ENCODE assay signal across 8 cellular contexts in the genomic region with DNA sequence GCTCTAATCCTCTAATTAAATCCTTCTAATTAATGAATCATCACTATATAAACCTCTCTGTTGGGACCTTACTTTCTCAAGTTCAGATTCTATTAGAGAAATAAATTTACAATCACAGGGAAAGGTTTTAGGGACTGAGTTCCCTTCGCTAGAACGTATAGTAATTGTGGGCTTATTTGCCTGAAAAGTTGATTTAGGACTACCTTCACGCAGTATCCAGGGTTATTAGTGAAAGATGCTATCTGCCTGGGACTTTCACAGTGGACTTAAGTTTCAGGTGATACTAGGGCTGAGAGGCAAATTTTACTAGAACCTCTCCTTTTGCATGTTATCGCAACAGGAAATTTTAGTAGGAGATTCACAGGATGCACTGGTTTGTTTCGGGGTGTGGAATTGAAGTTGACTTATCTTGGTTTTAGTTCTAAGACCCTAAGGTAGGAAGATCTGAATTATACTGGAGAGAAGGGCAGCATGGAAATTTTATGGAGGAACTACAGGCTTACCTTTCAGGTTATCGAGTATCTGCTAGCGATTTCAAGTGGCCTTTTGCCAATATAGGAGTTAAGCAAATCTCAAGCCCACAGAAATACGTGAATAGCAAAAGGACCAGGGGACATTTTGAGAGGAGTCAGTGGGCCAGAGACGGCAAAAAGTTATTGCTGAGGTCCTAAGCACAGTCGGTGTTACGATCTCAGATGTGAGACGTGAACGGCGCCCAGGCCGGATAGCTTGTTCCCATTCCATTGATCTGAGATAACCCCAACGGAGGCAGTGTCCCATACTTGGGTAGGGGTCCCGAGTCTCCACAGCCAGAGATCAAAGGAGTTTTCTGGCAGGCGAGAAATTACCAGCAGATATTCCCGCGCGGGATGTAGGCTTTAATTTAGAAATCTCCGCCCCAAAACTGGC. TPM values are rescaled to one million over a fixed set of nuclear protein-coding genes. Genes with fewer than 3 reads are reported as not detected.
DNase-seq lines count a peak whose midpoint lies in the region; ATAC-seq and TF ChIP-seq lines count a peak whose summit lies in the region.

No MANE protein-coding gene starts in this region.

- no peak overlapping the region for H3K18ac ChIP-seq in trophoblast cell (ENCODE audit: low read length)

- H3K27ac ChIP-seq in foreskin keratinocyte (peak overlapping the region; percentile 95), trophoblast cell (ENCODE audit: low read depth, low read length) (peak overlapping the region; percentile 28)

- no peaks in the 10 kb centered on the region for H3K9me3 ChIP-seq in trophoblast cell (ENCODE audit: insufficient read depth, low read depth, low read length)

- TF ChIP-seq CTCF in foreskin keratinocyte (conservative IDR thresholded peaks at IDR 0.05), result no peak

- peak overlapping the region; percentile 14 for H2BK5ac ChIP-seq in trophoblast cell (ENCODE audit: low read depth, low read length, poor library complexity)

- H2BK12ac ChIP-seq in trophoblast cell (ENCODE audit: low read length), result no peak overlapping the region

- peak overlapping the region; percentile 4 for H4K91ac ChIP-seq in trophoblast cell (ENCODE audit: low read depth, low read length)

- DNase-seq in NCI-H345 treated with DMSO at 0.1 percent for 48 hours (lab: John Stamatoyannopoulos, UW; ENCODE audit: unreplicated experiment) (peak; percentile 5), NCI-H345 (lab: John Stamatoyannopoulos, UW) (no peak), foreskin keratinocyte (peak; percentile 8 to 27), trophoblast cell (peak in 1 of 2 donors; percentile 43)
- DNase-seq in activated CD4-positive, alpha-beta T cell treated with anti-CD3 and anti-CD28 coated beads, Interleukin-2, amount 50 U/mL, for 48 hours, result peak; percentile 31 to 37

- no peak overlapping the region for H3K23ac ChIP-seq in trophoblast cell (ENCODE audit: low read length)

- H3K4me3 ChIP-seq in trophoblast cell (ENCODE audit: low read depth, low read length), result peak overlapping the region; percentile 75

- H2AK5ac ChIP-seq in trophoblast cell (ENCODE audit: low read length), result no peak overlapping the region

- peak overlapping the region; percentile 3 for H2AFZ ChIP-seq in trophoblast cell (ENCODE audit: insufficient read depth, low read length, poor library complexity)

- H3K36me3 ChIP-seq in trophoblast cell (ENCODE audit: control insufficient read depth in 1 of 2, insufficient read depth in 2 of 2, low read length in 2 of 2), result no peaks in the 10 kb centered on the region

- peak overlapping the region; percentile 87 for H3K9ac ChIP-seq in trophoblast cell (ENCODE audit: low read length)

- peak overlapping the region; percentile 0 for H3K4ac ChIP-seq in trophoblast cell (ENCODE audit: low read depth, low read length)

- ATAC-seq in HG03159 (IDR thresholded peaks at IDR 0.05; ENCODE audit: unreplicated experiment) (peak; percentile 2), foreskin keratinocyte (peak; percentile 3), HG03469 (IDR thresholded peaks at IDR 0.05; ENCODE audit: unreplicated experiment) (no peak), HG03520 (IDR thresholded peaks at IDR 0.05; ENCODE audit: unreplicated experiment) (no peak)

- H3K27me3 ChIP-seq in foreskin keratinocyte (no peaks in the 10 kb centered on the region), trophoblast cell (ENCODE audit: insufficient read depth, low read length) (no peaks in the 10 kb centered on the region)

- H3K4me1 ChIP-seq in foreskin keratinocyte, result peaks cover 18% of the 10 kb centered on the region
- H3K4me1 ChIP-seq in trophoblast cell (ENCODE audit: control insufficient read depth in 1 of 2, insufficient read depth in 2 of 2, low read length in 2 of 2), result peaks cover 3 to 5% of the 10 kb centered on the region in 2 experiments

- H3K79me2 ChIP-seq in trophoblast cell (ENCODE audit: control insufficient read depth, insufficient read depth, low read length, poor library complexity), result peaks cover 9% of the 10 kb centered on the region

- peak overlapping the region; percentile 82 for H3K4me2 ChIP-seq in trophoblast cell (ENCODE audit: low read length)

- peak overlapping the region; percentile 8 for H4K12ac ChIP-seq in trophoblast cell (ENCODE audit: low read depth, low read length)

- H2BK120ac ChIP-seq in trophoblast cell (ENCODE audit: insufficient read depth, low read length, poor library complexity), result peak overlapping the region; percentile 15

- peaks cover 6% of the 10 kb centered on the region for H3K79me1 ChIP-seq in trophoblast cell (ENCODE audit: low read length)

- WGBS in trophoblast cell (ENCODE audit: extremely low coverage, insufficient coverage, insufficient read length), result no CpG with 5 or more reads among the region's 22 CpGs

- H4K8ac ChIP-seq in trophoblast cell (ENCODE audit: low read depth, low read length), result peak overlapping the region; percentile 62

- H3K14ac ChIP-seq in trophoblast cell (ENCODE audit: low read length), result no peak overlapping the region

RNA-seq across cellular contexts. Expression of a gene that starts 0.7 kb away (rescaled TPM):
- 12.0 and 12.1 TPM in 2 replicates for total RNA-seq in foreskin keratinocyte
- polyA plus RNA-seq in foreskin keratinocyte, result 5.4 and 6.1 TPM in 2 replicates
- 6.9 and 7.0 TPM in 2 replicates for polyA plus RNA-seq in trophoblast cell (2013)

RNA-seq across cellular contexts. Expression of a gene that starts 8.0 kb away (rescaled TPM):
- 0.18 TPM in 1 of 2 replicates, not detected in the other for total RNA-seq in foreskin keratinocyte
- polyA plus RNA-seq in foreskin keratinocyte, result not detected in 2 replicates
- polyA plus RNA-seq in trophoblast cell (2013), result not detected in 2 replicates

RNA-seq across cellular contexts. Expression of a gene that starts 38.1 kb away (rescaled TPM):
- 0.32 and 0.82 TPM in 2 replicates for total RNA-seq in foreskin keratinocyte
- 0.16 and 0.48 TPM in 2 replicates for polyA plus RNA-seq in foreskin keratinocyte
- 0.08 and 0.12 TPM in 2 replicates for polyA plus RNA-seq in trophoblast cell (2013)

RNA-seq across cellular contexts. Expression of a gene that starts 53.8 kb away (rescaled TPM):
- total RNA-seq in foreskin keratinocyte, result 5.2 and 6.5 TPM in 2 replicates
- polyA plus RNA-seq in foreskin keratinocyte, result 2.4 and 2.6 TPM in 2 replicates
- polyA plus RNA-seq in trophoblast cell (2013), result 3.0 and 3.3 TPM in 2 replicates

Comparison
In these comparisons a context has a peak if more than half of its experiments do, and no peak if none do; other contexts are left out.
1. ATAC-seq: peak in HG03159 (single experiment) and foreskin keratinocyte (single experiment); none in HG03469 (single experiment) and HG03520 (single experiment).